In the genomic region with DNA sequence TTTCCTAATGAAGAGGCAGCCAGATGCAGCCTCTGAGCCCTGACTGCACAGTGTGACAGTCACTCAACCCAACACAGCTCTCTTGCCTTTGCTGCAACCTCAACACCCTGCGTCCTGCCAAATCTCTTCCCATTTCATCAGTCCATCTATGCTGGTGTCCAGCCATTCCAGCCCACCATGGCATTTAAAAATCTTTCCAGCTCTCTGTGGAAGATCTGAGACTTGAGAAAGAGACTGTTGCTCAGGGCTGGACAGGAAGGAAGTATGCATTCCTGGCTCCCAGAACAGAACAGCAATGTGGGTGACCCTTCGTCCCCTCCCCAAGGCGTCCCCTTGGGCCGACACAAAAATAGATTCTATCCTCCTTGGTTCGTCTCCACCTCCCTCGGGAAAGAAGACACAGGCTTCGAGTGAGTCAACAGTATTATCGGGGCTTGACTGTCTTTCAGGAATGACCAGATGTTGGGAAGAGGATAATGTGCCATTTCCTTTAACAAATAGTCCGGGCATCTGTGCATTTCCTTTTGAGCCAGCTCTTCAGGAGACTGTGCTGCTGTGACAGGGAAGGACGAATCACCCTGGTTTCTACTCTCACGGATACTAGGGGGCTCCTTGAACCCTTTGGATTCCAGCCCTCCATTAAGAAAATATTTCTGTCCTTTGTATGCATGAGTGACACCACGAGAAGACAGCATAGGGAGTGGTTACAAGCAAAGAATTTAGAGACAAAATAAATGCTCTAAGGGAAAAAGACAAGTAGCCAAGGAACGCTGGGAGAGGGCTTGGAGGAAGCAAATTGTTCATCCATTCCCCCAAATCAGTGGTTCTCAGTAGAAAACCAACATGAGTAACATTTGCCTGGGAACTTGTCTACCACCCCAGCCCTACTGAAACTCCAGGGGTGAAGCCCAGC, we compare ENCODE assay signal across 11 cellular contexts.
DNase-seq lines count a peak whose midpoint lies in the region; ATAC-seq and TF ChIP-seq lines count a peak whose summit lies in the region.
"Had no signal": no experiment of that assay in that cellular context is flagged by ENCODE, and none has a peak within 500 bp of the region (broad histone marks: within the 10 kb centered on the region; RNA-seq: fewer than 3 reads in every experiment).

No MANE protein-coding gene starts in this region.

- no peak overlapping the region for H3K9ac ChIP-seq in mucosa of rectum (ENCODE audit: low read depth in 1 of 2, low read length in 2 of 2)

- peak overlapping the region; percentile 31 for H3K4me3 ChIP-seq in coronary artery
- no peak overlapping the region for H3K4me3 ChIP-seq in mucosa of rectum (ENCODE audit: low read length in 2 of 2)

- peaks cover 43% of the 10 kb centered on the region for H3K27me3 Mint-ChIP-seq in T-helper 17 cell

- DNase-seq in A172 (ENCODE audit: low spot score) (peak; percentile 65), LHCN-M2 (ENCODE audit: low read depth) (peak; percentile 75), coronary artery (ENCODE audit: low spot score) (no peak), SIG-M5 treated with dmso at 0.1 percent for 504 hours (lab: John Stamatoyannopoulos, UW; ENCODE audit: unreplicated experiment) (no peak), T-helper 17 cell (no peak)
- no peak for DNase-seq in stimulated activated CD4-positive, alpha-beta T cell treated with anti-CD3 and anti-CD28 coated beads, Interleukin-4, amount 100 ng/mL, for 24 hours
- DNase-seq: activated naive CD8-positive, alpha-beta T cell treated with anti-CD3 and anti-CD28 coated beads for 36 hours had no signal

- peaks cover 4 to 11% of the 10 kb centered on the region in 2 donors for H3K4me1 ChIP-seq in mucosa of rectum (ENCODE audit: control insufficient read depth in 2 of 2, insufficient read depth in 2 of 2, low read length in 2 of 2)

- ATAC-seq in T-helper 17 cell (no peak), HG03432 (IDR thresholded peaks at IDR 0.05; ENCODE audit: unreplicated experiment) (no peak)

- no peak overlapping the region for H3K4me3 Mint-ChIP-seq in T-helper 17 cell
- H3K4me3 Mint-ChIP-seq: activated naive CD8-positive, alpha-beta T cell treated with anti-CD3 and anti-CD28 coated beads for 36 hours; B cell; T-helper 1 cell treated with Interleukin-12 subunit alpha and Interleukin-12 subunit beta and Interleukin-4 antibody, amounts not matched to agents 30 μg/mL and 1 μg/mL, for 36 hours had no signal

- no peak for TF ChIP-seq CTCF in coronary artery (IDR thresholded peaks at IDR 0.05)

- H3K9me3 ChIP-seq in mucosa of rectum (ENCODE audit: control insufficient read depth in 2 of 2, low read length in 2 of 2) = no peaks in the 10 kb centered on the region
- H3K9me3 ChIP-seq in T-helper 17 cell (ENCODE audit: control insufficient read depth, low read length, poor library complexity, severe bottlenecking) = no peaks in the 10 kb centered on the region

- H3K36me3 ChIP-seq in mucosa of rectum (ENCODE audit: control insufficient read depth in 2 of 2, insufficient read depth in 2 of 2, low read length in 2 of 2) = no peaks in the 10 kb centered on the region

- H3K27ac Mint-ChIP-seq in T-helper 17 cell = no peak overlapping the region
- H3K27ac Mint-ChIP-seq: activated naive CD8-positive, alpha-beta T cell treated with anti-CD3 and anti-CD28 coated beads for 36 hours; B cell; T-helper 1 cell treated with Interleukin-12 subunit alpha and Interleukin-12 subunit beta and Interleukin-4 antibody, amounts not matched to agents 30 μg/mL and 1 μg/mL, for 36 hours had no signal

- peaks cover 4% of the 10 kb centered on the region for H3K36me3 Mint-ChIP-seq in T-helper 17 cell (ENCODE audit: low read depth)
- H3K36me3 Mint-ChIP-seq: activated naive CD8-positive, alpha-beta T cell treated with anti-CD3 and anti-CD28 coated beads for 36 hours had no signal

- H3K4me1 Mint-ChIP-seq in T-helper 17 cell = peaks cover 3% of the 10 kb centered on the region
- H3K4me1 Mint-ChIP-seq: activated naive CD8-positive, alpha-beta T cell treated with anti-CD3 and anti-CD28 coated beads for 36 hours; B cell had no signal

- no peaks in the 10 kb centered on the region for H3K27me3 ChIP-seq in mucosa of rectum (ENCODE audit: control insufficient read depth in 2 of 2, insufficient read depth in 2 of 2, low read length in 2 of 2)

- H3K27ac ChIP-seq in coronary artery (peak overlapping the region; percentile 41 to 70), mucosa of rectum (ENCODE audit: low read depth in 2 of 2, low read length in 2 of 2) (peak overlapping the region; percentile 1 to 18)

Comparison
In these comparisons a context has a peak if more than half of its experiments do, and no peak if none do; other contexts are left out.
1. DNase-seq: peak in A172 (single experiment) and LHCN-M2 (single experiment); none in coronary artery (single experiment), SIG-M5 treated with dmso at 0.1 percent for 504 hours (single experiment), T-helper 17 cell (0 of 3) and stimulated activated CD4-positive, alpha-beta T cell treated with anti-CD3 and anti-CD28 coated beads, Interleukin-4, amount 100 ng/mL, for 24 hours (single experiment).